9 cellular contexts compared by ENCODE assay signal in genomic region chr11:27209562-27210005, GRCh38.
DNase-seq lines count a peak whose midpoint lies in the region; ATAC-seq, FAIRE-seq and TF ChIP-seq lines count a peak whose summit lies in the region.
"Had no signal": no experiment of that assay in that cellular context is flagged by ENCODE, and none has a peak within 500 bp of the region (broad histone marks: within the 10 kb centered on the region; RNA-seq: fewer than 3 reads in every experiment).

No MANE protein-coding gene starts in this region.

- H3K27ac ChIP-seq in SJSA1 (peak overlapping the region; percentile 95), kidney (ENCODE audit: low read depth in 2 of 2, low read length in 2 of 2) (no peak overlapping the region)

- H3K9me3 ChIP-seq in SJSA1 (replicated peaks) = no peaks in the 10 kb centered on the region
- no peaks in the 10 kb centered on the region for H3K9me3 ChIP-seq in kidney (ENCODE audit: control insufficient read depth in 1 of 2, low read length in 2 of 2)

- ATAC-seq in GM18868 (IDR thresholded peaks at IDR 0.05; ENCODE audit: unreplicated experiment) (peak; percentile 88), HG03439 (IDR thresholded peaks at IDR 0.05; ENCODE audit: unreplicated experiment) (peak; percentile 59), GM19324 (IDR thresholded peaks at IDR 0.05; ENCODE audit: low FRiP score, unreplicated experiment) (no peak)

- H3K9ac ChIP-seq in kidney (ENCODE audit: low read length in 2 of 2) = no peak overlapping the region

- intact Hi-C loops in kidney (cut with DNase I) = no loop called here

- FAIRE-seq in kidney (lab: Jason Lieb, UNC) = no peak
- FAIRE-seq: islet of Langerhans had no signal

- H3K36me3 ChIP-seq in SJSA1 (no peaks in the 10 kb centered on the region), kidney (ENCODE audit: control insufficient read depth in 1 of 2, insufficient read depth in 2 of 2, low read length in 2 of 2) (no peaks in the 10 kb centered on the region)

- H3K4me3 ChIP-seq in SJSA1 = no peak overlapping the region
- H3K4me3 ChIP-seq in kidney (ENCODE audit: low read length in 2 of 2) = no peak overlapping the region

- no peak for TF ChIP-seq CTCF in kidney (IDR thresholded peaks at IDR 0.05; ENCODE audit: borderline replicate concordance, extremely low read depth, insufficient read depth)

- DNase-seq in SJSA1 (ENCODE audit: low read depth in 1 of 2, low spot score in 2 of 2) (peak; percentile 95 to 98), iris pigment epithelial cell (ENCODE audit: low read depth) (peak; percentile 94), activated gamma-delta T cell treated with Interleukin-2 at 50 U/mL for 16 hours (no peak), AML-193 (lab: John Stamatoyannopoulos, UW) (no peak), kidney (no peak)

- H3K27me3 ChIP-seq in SJSA1 (replicated peaks) = no peaks in the 10 kb centered on the region

- peaks cover 97% of the 10 kb centered on the region for H3K4me1 ChIP-seq in SJSA1 (replicated peaks)
- H3K4me1 ChIP-seq in kidney (ENCODE audit: control insufficient read depth in 1 of 2, insufficient read depth in 1 of 2, low read depth in 1 of 2, low read length in 2 of 2) = peaks cover 4 to 29% of the 10 kb centered on the region in 2 donors

Comparison
In these comparisons a context has a peak if more than half of its experiments do, and no peak if none do; other contexts are left out.
1. DNase-seq: peak in SJSA1 (2 of 2) and iris pigment epithelial cell (single experiment); none in activated gamma-delta T cell treated with Interleukin-2 at 50 U/mL for 16 hours (single experiment), AML-193 (0 of 2) and kidney (single experiment).